8 cellular contexts compared by ENCODE assay signal in genomic region chr6:101011165-101011564, GRCh38.
DNase-seq lines count a peak whose midpoint lies in the region; ATAC-seq and TF ChIP-seq lines count a peak whose summit lies in the region.

No MANE protein-coding gene starts in this region.

- intact Hi-C loops in esophagus squamous epithelium (cut with DNase I): no loop called here

- ATAC-seq in GM18502 (IDR thresholded peaks at IDR 0.05; ENCODE audit: poor library complexity, unreplicated experiment) (peak; percentile 98), GM21367 (IDR thresholded peaks at IDR 0.05; ENCODE audit: unreplicated experiment) (peak; percentile 97), HG03520 (IDR thresholded peaks at IDR 0.05; ENCODE audit: unreplicated experiment) (peak; percentile 93)
- ATAC-seq in central memory CD8-positive, alpha-beta T cell (replicated peaks; ENCODE audit: extremely low read depth, poor library complexity, severe bottlenecking): peak; percentile 54

- H3K27me3 Mint-ChIP-seq in central memory CD8-positive, alpha-beta T cell: no peaks in the 10 kb centered on the region

- H3K4me3 ChIP-seq in esophagus squamous epithelium: no peak overlapping the region

- no peaks in the 10 kb centered on the region for H3K9me3 ChIP-seq in esophagus squamous epithelium

- no peak for DNase-seq in central memory CD8-positive, alpha-beta T cell (ENCODE audit: low spot score in 2 of 2)
- DNase-seq in esophagus squamous epithelium (lab: John Stamatoyannopoulos, UW): no peak
- no peak for DNase-seq in HK-2 (ENCODE audit: unreplicated experiment)
- no peak for DNase-seq in NCI-H1092 (lab: John Stamatoyannopoulos, UW)
- no peak for DNase-seq in NOMO-1 treated with DMSO at 0.1 percent for 48 hours (lab: John Stamatoyannopoulos, UW; ENCODE audit: unreplicated experiment)

- peak overlapping the region; percentile 52 for H3K27ac Mint-ChIP-seq in central memory CD8-positive, alpha-beta T cell (ENCODE audit: low read depth)

- no peak overlapping the region for H3K27ac ChIP-seq in esophagus squamous epithelium

- no peak for TF ChIP-seq CTCF in esophagus squamous epithelium (IDR thresholded peaks at IDR 0.05)

- H3K9me3 Mint-ChIP-seq in central memory CD8-positive, alpha-beta T cell: no peaks in the 10 kb centered on the region

- peaks cover 14% of the 10 kb centered on the region for H3K4me1 Mint-ChIP-seq in central memory CD8-positive, alpha-beta T cell

- no peaks in the 10 kb centered on the region for H3K27me3 ChIP-seq in esophagus squamous epithelium

- TF ChIP-seq POLR2A in esophagus squamous epithelium (IDR thresholded peaks at IDR 0.05): no peak

- peak overlapping the region; percentile 53 for H3K4me3 Mint-ChIP-seq in central memory CD8-positive, alpha-beta T cell

- no peaks in the 10 kb centered on the region for H3K4me1 ChIP-seq in esophagus squamous epithelium

- 17 to 29% methylated on average over 2 of the region's 2 CpGs for WGBS in esophagus squamous epithelium, 2 donors

- H3K36me3 Mint-ChIP-seq in central memory CD8-positive, alpha-beta T cell (ENCODE audit: insufficient read depth): peaks cover 1% of the 10 kb centered on the region

- H3K36me3 ChIP-seq in esophagus squamous epithelium: no peaks in the 10 kb centered on the region
